ENCODE assay signal across 13 cellular contexts in genomic region chr13:59776924-59777690, GRCh38.
DNase-seq lines count a peak whose midpoint lies in the region; ATAC-seq and TF ChIP-seq lines count a peak whose summit lies in the region.
"Had no signal": no experiment of that assay in that cellular context is flagged by ENCODE, and none has a peak within 500 bp of the region (broad histone marks: within the 10 kb centered on the region; RNA-seq: fewer than 3 reads in every experiment).

No MANE protein-coding gene starts in this region.

- DNase-seq in HPDE6-E6E7 (ENCODE audit: extremely low spot score), result peak; percentile 40
- DNase-seq in chondrocyte (ENCODE audit: low spot score), result no peak
- DNase-seq in skeletal muscle cell (ENCODE audit: low read depth), result peak; percentile 74
- DNase-seq in GM19238 (ENCODE audit: insufficient read length, low spot score), result no peak
- no peak for DNase-seq in stimulated activated CD4-positive, alpha-beta T cell treated with anti-CD3 and anti-CD28 coated beads, Interleukin-15, amount 100 ng/mL, for 24 hours
- no peak for DNase-seq in COLO829 (ENCODE audit: low spot score)
- no peak for DNase-seq in medulla oblongata (ENCODE audit: extremely low spot score)
- DNase-seq: activated CD4-positive, alpha-beta T cell treated with anti-CD3 and anti-CD28 coated beads for 36 hours; NCI-H2029; SIG-M5 had no signal

- no peak for TF ChIP-seq CTCF in chondrocyte (IDR thresholded peaks at IDR 0.05)

- peaks cover 32% of the 10 kb centered on the region for H3K4me1 Mint-ChIP-seq in chondrocyte (ENCODE audit: low read depth)
- H3K4me1 Mint-ChIP-seq: activated CD4-positive, alpha-beta T cell treated with anti-CD3 and anti-CD28 coated beads for 36 hours had no signal

- H3K36me3 Mint-ChIP-seq in chondrocyte (ENCODE audit: low read depth), result no peaks in the 10 kb centered on the region

- H3K27me3 Mint-ChIP-seq in chondrocyte (ENCODE audit: low read depth), result no peaks in the 10 kb centered on the region
- H3K27me3 Mint-ChIP-seq: activated CD4-positive, alpha-beta T cell treated with anti-CD3 and anti-CD28 coated beads for 36 hours had no signal

- no peak overlapping the region for H3K4me3 Mint-ChIP-seq in chondrocyte (ENCODE audit: unreplicated experiment)
- H3K4me3 Mint-ChIP-seq: activated CD4-positive, alpha-beta T cell treated with anti-CD3 and anti-CD28 coated beads for 36 hours had no signal

- H3K27ac Mint-ChIP-seq in chondrocyte (ENCODE audit: unreplicated experiment), result peak overlapping the region; percentile 78
- H3K27ac Mint-ChIP-seq: activated CD4-positive, alpha-beta T cell treated with anti-CD3 and anti-CD28 coated beads for 36 hours had no signal

- H3K4me3 ChIP-seq in skeletal muscle cell (ENCODE audit: low read depth, low read length), result no peak overlapping the region
- H3K4me3 ChIP-seq: esophagus muscularis mucosa, right atrium auricular region had no signal

- peak; percentile 73 for ATAC-seq in GM18858 (IDR thresholded peaks at IDR 0.05; ENCODE audit: unreplicated experiment)
- ATAC-seq: activated CD4-positive, alpha-beta T cell treated with anti-CD3 and anti-CD28 coated beads for 36 hours had no signal

- no peaks in the 10 kb centered on the region for H3K9me3 Mint-ChIP-seq in chondrocyte (ENCODE audit: low read depth)

Comparison
In these comparisons a context has a peak if more than half of its experiments do, and no peak if none do; other contexts are left out.
1. DNase-seq: peak in HPDE6-E6E7 (single experiment) and skeletal muscle cell (single experiment); none in chondrocyte (single experiment), GM19238 (single experiment), stimulated activated CD4-positive, alpha-beta T cell treated with anti-CD3 and anti-CD28 coated beads, Interleukin-15, amount 100 ng/mL, for 24 hours (single experiment), COLO829 (single experiment) and medulla oblongata (single experiment).